In the genomic region with DNA sequence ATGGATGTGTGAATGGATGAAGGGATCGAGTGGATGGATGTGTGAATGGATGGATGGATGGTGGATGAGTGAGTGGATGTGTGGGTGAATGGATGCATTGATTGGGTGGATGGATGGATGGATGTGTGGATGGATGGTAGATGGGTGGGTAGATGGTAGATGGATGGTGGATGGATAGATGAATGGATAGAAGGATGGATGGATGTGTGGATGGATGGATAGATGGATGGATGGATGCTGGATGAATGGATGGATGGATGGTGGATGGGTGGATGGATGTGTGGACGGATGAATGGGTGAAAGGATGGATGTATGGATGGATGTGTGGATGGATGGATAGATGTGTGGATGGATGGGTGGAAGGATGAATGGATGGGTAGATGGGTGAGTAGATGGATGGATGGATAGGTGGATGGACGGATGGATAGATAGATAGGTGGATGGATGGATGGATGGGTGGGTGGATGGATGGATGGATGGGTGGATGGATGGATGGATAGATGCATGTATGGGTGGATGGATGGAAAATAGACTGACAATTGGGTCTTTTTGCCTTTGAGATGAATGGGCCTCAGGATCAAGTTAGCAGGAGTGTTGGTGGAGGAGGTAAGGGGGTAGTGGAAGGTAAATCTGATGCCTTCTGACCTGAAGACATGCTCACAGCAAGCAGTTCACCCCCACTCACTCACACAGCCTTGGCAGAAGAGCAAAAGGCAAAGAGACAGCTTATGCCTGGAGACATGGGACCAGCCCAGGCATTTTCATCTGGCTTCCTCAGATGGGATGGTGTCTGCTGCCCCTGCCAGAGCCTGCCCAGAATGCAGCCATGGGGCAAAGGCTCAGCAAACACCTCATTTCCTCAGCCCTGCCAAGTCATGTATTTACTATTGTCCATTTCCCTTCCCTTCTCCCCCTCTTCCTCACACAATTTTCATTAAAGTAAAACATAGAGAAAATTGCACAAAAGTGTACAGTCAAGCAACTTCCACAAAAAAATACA, we compare ENCODE assay signal across 10 cellular contexts.
"Had no signal": no experiment of that assay in that cellular context is flagged by ENCODE, and none has a peak within 500 bp of the region (broad histone marks: within the 10 kb centered on the region; RNA-seq: fewer than 3 reads in every experiment).

No MANE protein-coding gene starts in this region.

- H3K4me3 ChIP-seq: esophagus muscularis mucosa, heart right ventricle, left lung, lung, mucosa of descending colon, skin epidermis, thoracic aorta, uterus had no signal

- H3K36me3 ChIP-seq: brain microvascular endothelial cell, esophagus muscularis mucosa, heart right ventricle, left lung, thoracic aorta, uterus had no signal

- H3K4me1 ChIP-seq: left lung, uterus had no signal

- H3K9me3 ChIP-seq: esophagus muscularis mucosa, heart right ventricle, left lung, mucosa of descending colon, thoracic aorta, uterus had no signal

- H3K27me3 ChIP-seq: uterus had no signal

- H3K27ac ChIP-seq: brain microvascular endothelial cell, esophagus muscularis mucosa, heart right ventricle, left lung, skin epidermis, thoracic aorta, uterus had no signal

- FAIRE-seq: astrocyte had no signal
